8 cellular contexts compared by ENCODE assay signal in genomic region chr7:18872344-18872743, GRCh38.
"Had no signal": no experiment of that assay in that cellular context is flagged by ENCODE, and none has a peak within 500 bp of the region (broad histone marks: within the 10 kb centered on the region; RNA-seq: fewer than 3 reads in every experiment).

No MANE protein-coding gene starts in this region.

- H2AFZ ChIP-seq: GM23248 had no signal

- H3K4me2 ChIP-seq: KMS-11 had no signal

- H3K27ac ChIP-seq: GM23248, HL-60, KMS-11 had no signal

- H3K9ac ChIP-seq: GM23248, KMS-11 had no signal

- DNase-seq: GM23248, GOT3, H9, HCEC 1CT, Karpas-422, KBM-7 had no signal

- H3K4me3 ChIP-seq: GM23248 had no signal
